In genomic region chr9:128203842-128204551, GRCh38 we compare ENCODE assay signal across 8 cellular contexts. TPM values are rescaled to one million over a fixed set of nuclear protein-coding genes. Genes with fewer than 3 reads are reported as not detected.
DNase-seq lines count a peak whose midpoint lies in the region; ATAC-seq lines count a peak whose summit lies in the region.

No MANE protein-coding gene starts in this region.

- H3K27me3 Mint-ChIP-seq in activated naive CD4-positive, alpha-beta T cell treated with anti-CD3 and anti-CD28 coated beads for 36 hours (ENCODE audit: low read depth) = peaks cover 8% of the 10 kb centered on the region
- H3K27me3 Mint-ChIP-seq in activated T-cell treated with anti-CD3 and anti-CD28 coated beads, Interleukin-2, amount 50 U/mL, for 72 hours (ENCODE audit: low read depth) = peaks cover 20% of the 10 kb centered on the region

- ATAC-seq in activated T-cell treated with anti-CD3 and anti-CD28 coated beads, Interleukin-2, amount 50 U/mL, for 72 hours (replicated peaks in 1 of 2) = peak in 1 of 2 donors; percentile 21
- peak; percentile 43 to 57 for ATAC-seq in left cardiac atrium

- CTCF ChIA-PET in activated naive CD4-positive, alpha-beta T cell treated with anti-CD3 and anti-CD28 coated beads for 36 hours (lab: Charles Lee) = interaction anchor here (0.7 to 1.0 kb wide), 3 partner anchors 10 to 16 kb away, joined by 3 read pairs; no protein-coding TSS in a partner anchor

- H3K27ac Mint-ChIP-seq in activated naive CD4-positive, alpha-beta T cell treated with anti-CD3 and anti-CD28 coated beads for 36 hours = no peak overlapping the region
- H3K27ac Mint-ChIP-seq in activated T-cell treated with anti-CD3 and anti-CD28 coated beads, Interleukin-2, amount 50 U/mL, for 72 hours = no peak overlapping the region

- no peak for DNase-seq in activated naive CD4-positive, alpha-beta T cell treated with anti-CD3 and anti-CD28 coated beads for 36 hours
- no peak for DNase-seq in activated naive CD4-positive, alpha-beta T cell (lab: John Stamatoyannopoulos, UW)
- DNase-seq in NCI-H1930 (lab: John Stamatoyannopoulos, UW) (peak; percentile 15 to 51), left cardiac atrium (peak; percentile 41), retina (peak; percentile 89), activated gamma-delta T cell (lab: John Stamatoyannopoulos, UW) (no peak), cortex of kidney (lab: John Stamatoyannopoulos, UW) (no peak)
- peak in 1 of 2 donors; percentile 23 for DNase-seq in activated T-cell treated with anti-CD3 and anti-CD28 coated beads, Interleukin-2, amount 50 U/mL, for 72 hours

- intact Hi-C loops in activated naive CD4-positive, alpha-beta T cell treated with anti-CD3 and anti-CD28 coated beads for 36 hours (cut with micrococcal nuclease) = loop anchor here (1.0 to 2.0 kb wide), 2 partner anchors 11 to 75 kb away; no protein-coding TSS in a partner anchor
- intact Hi-C loops in left cardiac atrium (cut with DNase I) = no loop called here

- H3K9me3 Mint-ChIP-seq in activated naive CD4-positive, alpha-beta T cell treated with anti-CD3 and anti-CD28 coated beads for 36 hours = no peaks in the 10 kb centered on the region
- no peaks in the 10 kb centered on the region for H3K9me3 Mint-ChIP-seq in activated T-cell treated with anti-CD3 and anti-CD28 coated beads, Interleukin-2, amount 50 U/mL, for 72 hours

- peaks cover 12% of the 10 kb centered on the region for H3K4me1 Mint-ChIP-seq in activated naive CD4-positive, alpha-beta T cell treated with anti-CD3 and anti-CD28 coated beads for 36 hours (ENCODE audit: low read depth)
- peaks cover 22% of the 10 kb centered on the region for H3K4me1 Mint-ChIP-seq in activated T-cell treated with anti-CD3 and anti-CD28 coated beads, Interleukin-2, amount 50 U/mL, for 72 hours (ENCODE audit: low read depth)

- H3K4me3 Mint-ChIP-seq in activated naive CD4-positive, alpha-beta T cell treated with anti-CD3 and anti-CD28 coated beads for 36 hours = peak overlapping the region; percentile 61
- H3K4me3 Mint-ChIP-seq in activated T-cell treated with anti-CD3 and anti-CD28 coated beads, Interleukin-2, amount 50 U/mL, for 72 hours = peak overlapping the region; percentile 71 to 77

- H3K36me3 Mint-ChIP-seq in activated naive CD4-positive, alpha-beta T cell treated with anti-CD3 and anti-CD28 coated beads for 36 hours (ENCODE audit: low read depth) = no peaks in the 10 kb centered on the region
- H3K36me3 Mint-ChIP-seq in activated T-cell treated with anti-CD3 and anti-CD28 coated beads, Interleukin-2, amount 50 U/mL, for 72 hours (ENCODE audit: insufficient read depth in 2 of 2) = no peaks in the 10 kb centered on the region

RNA-seq across cellular contexts. Expression of gene DNM1, which starts 0.8 kb away (rescaled TPM):
- under 1 TPM; 0.07 to 0.77 TPM for total RNA-seq in activated naive CD4-positive, alpha-beta T cell treated with anti-CD3 and anti-CD28 coated beads for 36 hours
- total RNA-seq in activated T-cell treated with anti-CD3 and anti-CD28 coated beads, Interleukin-2, amount 50 U/mL, for 72 hours = 1 to 10 TPM in 1 of 2 donors, under 1 TPM in 1; 0.86 to 2.4 TPM
- 10 to 100 TPM; 11.3 to 14.0 TPM for total RNA-seq in left cardiac atrium

RNA-seq across cellular contexts. Expression of gene CIZ1, which starts 12.6 kb away (rescaled TPM):
- total RNA-seq in activated naive CD4-positive, alpha-beta T cell treated with anti-CD3 and anti-CD28 coated beads for 36 hours = 10 to 100 TPM; 79.5 to 82.8 TPM
- 100 to 1,000 TPM; 161 to 203 TPM for total RNA-seq in activated T-cell treated with anti-CD3 and anti-CD28 coated beads, Interleukin-2, amount 50 U/mL, for 72 hours
- 10 to 100 TPM; 67.1 to 68.5 TPM for total RNA-seq in left cardiac atrium

RNA-seq across cellular contexts. Expression of gene BBLN, which starts 43.9 kb away (rescaled TPM):
- total RNA-seq in activated naive CD4-positive, alpha-beta T cell treated with anti-CD3 and anti-CD28 coated beads for 36 hours = 10 to 100 TPM; 73.3 to 77.7 TPM
- total RNA-seq in activated T-cell treated with anti-CD3 and anti-CD28 coated beads, Interleukin-2, amount 50 U/mL, for 72 hours = 10 to 100 TPM; 72.9 to 81.4 TPM
- 10 to 100 TPM; 45.3 to 46.2 TPM for total RNA-seq in left cardiac atrium

RNA-seq across cellular contexts. Expression of gene LCN2, which starts 54.7 kb away (rescaled TPM):
- total RNA-seq in activated naive CD4-positive, alpha-beta T cell treated with anti-CD3 and anti-CD28 coated beads for 36 hours = not detected
- not detected for total RNA-seq in activated T-cell treated with anti-CD3 and anti-CD28 coated beads, Interleukin-2, amount 50 U/mL, for 72 hours
- total RNA-seq in left cardiac atrium = under 1 TPM in 1 of 2 donors, not detected in 1; 0.38 TPM

Comparison
In these comparisons a context has a peak if more than half of its experiments do, and no peak if none do; other contexts are left out.
1. DNase-seq: peak in NCI-H1930 (2 of 2), left cardiac atrium (single experiment) and retina (single experiment); none in activated naive CD4-positive, alpha-beta T cell treated with anti-CD3 and anti-CD28 coated beads for 36 hours (single experiment), activated naive CD4-positive, alpha-beta T cell (0 of 4), activated gamma-delta T cell (single experiment) and cortex of kidney (single experiment).